ENCODE assay signal across 3 cellular contexts in the genomic region with DNA sequence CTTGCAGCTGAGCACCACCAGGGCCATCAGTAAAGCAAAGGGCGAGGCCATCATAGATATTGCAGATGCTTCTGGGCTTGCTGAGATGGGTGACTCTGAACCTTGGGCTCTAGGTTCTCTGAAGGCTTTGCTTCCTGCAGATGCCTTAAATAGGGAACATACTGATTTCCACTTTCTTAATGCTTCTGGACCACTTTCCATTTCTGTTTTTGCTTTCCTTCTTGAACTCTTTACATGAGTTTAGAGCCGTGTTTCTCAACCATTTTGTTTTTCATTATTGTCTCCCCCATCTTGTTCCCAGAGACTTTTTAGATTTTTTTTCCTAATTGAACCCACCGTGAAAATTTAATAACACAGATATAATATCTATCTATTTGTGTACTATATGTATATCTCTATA. TPM values are rescaled to one million over a fixed set of nuclear protein-coding genes. Genes with fewer than 3 reads are reported as not detected.
"Had no signal": no experiment of that assay in that cellular context is flagged by ENCODE, and none has a peak within 500 bp of the region (broad histone marks: within the 10 kb centered on the region; RNA-seq: fewer than 3 reads in every experiment).

TSS of gene IFNA13 (minus strand) at position 101 of the 400 bp plus-strand sequence. CDS start at position 54, 47 bp downstream.

- DNase-seq: GDM1, GF-D8 had no signal

RNA-seq across cellular contexts. Expression of gene IFNA13, which starts in this region (rescaled TPM):
- polyA plus RNA-seq: GM12878 had no signal
